Comparison of ENCODE assay signal across 8 cellular contexts in genomic region chr12:31590730-31591307, GRCh38. TPM values are rescaled to one million over a fixed set of nuclear protein-coding genes. Genes with fewer than 3 reads are reported as not detected.
A peak's percentile ranks its signal among the peaks of the same experiment; 100 is the strongest.
DNase-seq lines count a peak whose midpoint lies in the region; ATAC-seq and TF ChIP-seq lines count a peak whose summit lies in the region.

DENND5B (minus strand) TSS chr12:31591136; CDS start chr12:31590832, 304 bp downstream.

- intact Hi-C loops in vagina (cut with DNase I), result loop anchor here (10.0 kb wide), 1 partner anchor 96 kb away; no protein-coding TSS in a partner anchor

- peaks cover 18% of the 10 kb centered on the region for H3K36me3 Mint-ChIP-seq in nephron progenitor cell (ENCODE audit: low read depth)

- no peak for TF ChIP-seq EP300 in gastroesophageal sphincter (IDR thresholded peaks at IDR 0.05)

- H3K27ac Mint-ChIP-seq in nephron progenitor cell, result peak within 1 kb of the TSS; percentile 99

- peak within 1 kb of the TSS; percentile 57 to 93 for H3K4me3 ChIP-seq in gastroesophageal sphincter
- peak within 1 kb of the TSS; percentile 73 to 87 for H3K4me3 ChIP-seq in vagina

- peaks cover 15% of the 10 kb centered on the region for H3K9me3 Mint-ChIP-seq in nephron progenitor cell

- peak; percentile 21 to 62 for TF ChIP-seq POLR2A in gastroesophageal sphincter (IDR thresholded peaks at IDR 0.05)
- peak in 1 of 2 donors; percentile 66 for TF ChIP-seq POLR2A in vagina (IDR thresholded peaks at IDR 0.05)

- H3K27me3 ChIP-seq in gastroesophageal sphincter, result no peaks in the 10 kb centered on the region
- H3K27me3 ChIP-seq in vagina, result no peaks in the 10 kb centered on the region

- peak; percentile 64 for ATAC-seq in GM19023 (IDR thresholded peaks at IDR 0.05; ENCODE audit: unreplicated experiment)
- peak; percentile 45 for ATAC-seq in HG03095 (IDR thresholded peaks at IDR 0.05; ENCODE audit: unreplicated experiment)
- peak; percentile 88 for ATAC-seq in gastroesophageal sphincter

- H3K36me3 ChIP-seq in gastroesophageal sphincter (no peaks in the 10 kb centered on the region), vagina (no peaks in the 10 kb centered on the region)

- H3K4me3 Mint-ChIP-seq in nephron progenitor cell, result peak within 1 kb of the TSS; percentile 95

- H3K4me1 Mint-ChIP-seq in nephron progenitor cell, result peaks cover 67% of the 10 kb centered on the region

- peak within 1 kb of the TSS; percentile 78 for H3K27ac ChIP-seq in C4-2B
- H3K27ac ChIP-seq in gastroesophageal sphincter, result peak within 1 kb of the TSS; percentile 84 to 97 (median 94)
- peak within 1 kb of the TSS; percentile 98 for H3K27ac ChIP-seq in vagina

- 0 out of 2 replicates have a peak, but pooled peaks have one; percentile 16 for TF ChIP-seq CTCF in C4-2B (conservative IDR thresholded peaks at IDR 0.05)
- no peak for TF ChIP-seq CTCF in gastroesophageal sphincter (IDR thresholded peaks at IDR 0.05)
- no peak for TF ChIP-seq CTCF in nephron progenitor cell (IDR thresholded peaks at IDR 0.05)
- no peak for TF ChIP-seq CTCF in vagina (IDR thresholded peaks at IDR 0.05)

- H3K27me3 Mint-ChIP-seq in nephron progenitor cell (ENCODE audit: low read depth, poor library complexity), result peaks cover 7% of the 10 kb centered on the region

- H3K4me1 ChIP-seq in gastroesophageal sphincter (peaks cover 0 to 30% (median 0%) of the 10 kb centered on the region in 3 donors), vagina (peaks cover 16% of the 10 kb centered on the region)

- DNase-seq in NCI-H345 treated with DMSO at 0.1 percent for 48 hours (lab: John Stamatoyannopoulos, UW; ENCODE audit: unreplicated experiment) (peak; percentile 35), nephron progenitor cell (peak; percentile 90), vagina (ENCODE audit: extremely low spot score in 2 of 2) (no peak)
- peak; percentile 21 for DNase-seq in activated naive CD4-positive, alpha-beta T cell treated with anti-CD3 and anti-CD28 coated beads, Interleukin-2, amount 50 U/mL, for 16 hours

- no CpG with 5 or more reads among the region's 99 CpGs for WGBS in gastroesophageal sphincter (ENCODE audit: low coverage in 1 of 2), 2 donors

- H3K9me3 ChIP-seq in gastroesophageal sphincter (no peaks in the 10 kb centered on the region), vagina (no peaks in the 10 kb centered on the region)

RNA-seq across cellular contexts. Expression of gene DENND5B, which starts in this region (rescaled TPM):
- total RNA-seq in gastroesophageal sphincter (10 to 100 TPM; 14.7 to 40.8 (median 17.7) TPM), vagina (25.3 TPM)

Comparison
In these comparisons a context has a peak if more than half of its experiments do, and no peak if none do; other contexts are left out.
1. DNase-seq: peak in NCI-H345 treated with DMSO at 0.1 percent for 48 hours (single experiment), activated naive CD4-positive, alpha-beta T cell treated with anti-CD3 and anti-CD28 coated beads, Interleukin-2, amount 50 U/mL, for 16 hours (single experiment) and nephron progenitor cell (single experiment); none in vagina (0 of 2).
2. Peak in every context shown above with its lines, with median percentiles within 50 percentile points of each other: H3K27ac ChIP-seq and ATAC-seq.